2 cellular contexts compared by ENCODE assay signal in the genomic region with DNA sequence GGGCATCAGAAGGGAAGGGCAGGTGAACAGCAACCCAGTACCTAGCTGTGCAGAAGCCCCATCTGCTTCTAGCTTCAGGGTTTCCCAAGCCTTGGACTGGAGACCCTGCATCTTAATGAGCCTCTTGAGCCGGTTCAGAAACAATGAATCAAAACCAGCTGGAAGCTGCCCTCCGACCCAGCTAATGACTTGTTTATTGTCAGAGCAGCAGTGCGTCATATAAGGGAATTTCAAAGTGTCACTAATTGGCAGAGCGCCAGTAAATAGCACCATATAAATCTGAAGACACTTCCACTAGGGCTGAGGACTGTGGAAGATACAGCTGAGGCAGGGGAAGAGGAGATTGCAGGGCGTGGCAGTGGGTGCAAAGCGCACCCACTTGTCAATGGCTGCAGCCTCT.
TF ChIP-seq lines count a peak whose summit lies in the region.

No MANE protein-coding gene starts in this region.

TF ChIP-seq in IMR-90, 13 proteins besides CTCF, POLR2A, EP300 and RAD21:
- TF ChIP-seq BHLHE40 (IDR thresholded peaks at IDR 0.05; ENCODE audit: low read depth, low read length) (peak; percentile 25; the same call in 1 of the 2 replicates), RFX5 (IDR thresholded peaks at IDR 0.05; ENCODE audit: low read depth, low read length) (no peak), RCOR1 (IDR thresholded peaks at IDR 0.05; ENCODE audit: insufficient replicate concordance, low read length) (peak; percentile 63), FOS (IDR thresholded peaks at IDR 0.05; ENCODE audit: low read depth, low read length) (peak; percentile 62)

TF ChIP-seq in K562, 482 proteins besides CTCF, POLR2A, EP300 and RAD21:
- TF ChIP-seq NFIC (IDR thresholded peaks at IDR 0.05): peak; percentile 89
- TF ChIP-seq NFIX (CRISPR knock-in tag; IDR thresholded peaks at IDR 0.05; ENCODE audit: low read depth): 0 out of 2 replicates have a peak, but pooled peaks have one; percentile 13
- TF ChIP-seq, protein P1, sequence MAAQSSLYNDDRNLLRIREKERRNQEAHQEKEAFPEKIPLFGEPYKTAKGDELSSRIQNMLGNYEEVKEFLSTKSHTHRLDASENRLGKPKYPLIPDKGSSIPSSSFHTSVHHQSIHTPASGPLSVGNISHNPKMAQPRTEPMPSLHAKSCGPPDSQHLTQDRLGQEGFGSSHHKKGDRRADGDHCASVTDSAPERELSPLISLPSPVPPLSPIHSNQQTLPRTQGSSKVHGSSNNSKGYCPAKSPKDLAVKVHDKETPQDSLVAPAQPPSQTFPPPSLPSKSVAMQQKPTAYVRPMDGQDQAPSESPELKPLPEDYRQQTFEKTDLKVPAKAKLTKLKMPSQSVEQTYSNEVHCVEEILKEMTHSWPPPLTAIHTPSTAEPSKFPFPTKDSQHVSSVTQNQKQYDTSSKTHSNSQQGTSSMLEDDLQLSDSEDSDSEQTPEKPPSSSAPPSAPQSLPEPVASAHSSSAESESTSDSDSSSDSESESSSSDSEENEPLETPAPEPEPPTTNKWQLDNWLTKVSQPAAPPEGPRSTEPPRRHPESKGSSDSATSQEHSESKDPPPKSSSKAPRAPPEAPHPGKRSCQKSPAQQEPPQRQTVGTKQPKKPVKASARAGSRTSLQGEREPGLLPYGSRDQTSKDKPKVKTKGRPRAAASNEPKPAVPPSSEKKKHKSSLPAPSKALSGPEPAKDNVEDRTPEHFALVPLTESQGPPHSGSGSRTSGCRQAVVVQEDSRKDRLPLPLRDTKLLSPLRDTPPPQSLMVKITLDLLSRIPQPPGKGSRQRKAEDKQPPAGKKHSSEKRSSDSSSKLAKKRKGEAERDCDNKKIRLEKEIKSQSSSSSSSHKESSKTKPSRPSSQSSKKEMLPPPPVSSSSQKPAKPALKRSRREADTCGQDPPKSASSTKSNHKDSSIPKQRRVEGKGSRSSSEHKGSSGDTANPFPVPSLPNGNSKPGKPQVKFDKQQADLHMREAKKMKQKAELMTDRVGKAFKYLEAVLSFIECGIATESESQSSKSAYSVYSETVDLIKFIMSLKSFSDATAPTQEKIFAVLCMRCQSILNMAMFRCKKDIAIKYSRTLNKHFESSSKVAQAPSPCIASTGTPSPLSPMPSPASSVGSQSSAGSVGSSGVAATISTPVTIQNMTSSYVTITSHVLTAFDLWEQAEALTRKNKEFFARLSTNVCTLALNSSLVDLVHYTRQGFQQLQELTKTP (IDR thresholded peaks at IDR 0.05; ENCODE audit: low read depth in 1 of 2, partially characterized antibody in 2 of 2): no peak
